ENCODE assay signal across 9 cellular contexts in the genomic region with DNA sequence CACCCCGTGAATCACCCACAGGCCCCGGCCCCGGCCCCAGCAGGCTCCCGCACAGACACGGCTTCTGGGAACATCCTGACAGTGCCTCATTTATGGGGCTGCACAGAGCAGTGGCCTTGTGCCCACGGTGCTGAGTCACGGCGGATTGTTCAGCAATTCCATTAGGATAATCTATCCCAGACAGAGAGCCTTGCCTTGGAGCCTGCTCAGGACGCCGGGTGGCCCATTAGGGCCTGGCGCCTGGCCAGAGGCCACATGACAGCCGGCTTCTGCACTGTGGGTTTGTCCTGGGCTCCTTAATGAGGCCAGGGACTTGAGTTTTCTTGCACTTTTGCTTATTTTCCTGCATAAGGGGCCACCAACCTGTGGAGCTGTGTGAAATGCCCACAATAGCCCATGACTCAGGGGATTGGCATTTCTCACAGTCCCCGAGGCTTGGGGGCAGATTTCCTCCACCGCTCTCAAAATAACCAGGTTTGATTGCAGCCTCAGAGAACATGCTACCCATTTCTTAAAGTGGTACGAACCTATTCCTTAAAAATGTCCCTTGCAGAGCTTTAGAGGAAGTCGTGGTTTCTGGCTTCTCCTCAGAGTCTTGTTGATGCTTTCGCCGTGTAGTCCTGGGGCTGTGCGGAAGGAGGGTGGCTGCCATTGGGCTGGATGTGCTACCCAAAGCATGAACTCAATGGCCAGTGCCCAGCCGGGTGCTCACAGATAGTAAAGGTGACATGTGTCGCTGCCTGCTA. TPM values are rescaled to one million over a fixed set of nuclear protein-coding genes. Genes with fewer than 3 reads are reported as not detected.
A peak's percentile ranks its signal among the peaks of the same experiment; 100 is the strongest.
DNase-seq lines count a peak whose midpoint lies in the region; ATAC-seq and TF ChIP-seq lines count a peak whose summit lies in the region.
"Had no signal": no experiment of that assay in that cellular context is flagged by ENCODE, and none has a peak within 500 bp of the region (broad histone marks: within the 10 kb centered on the region; RNA-seq: fewer than 3 reads in every experiment).

No MANE protein-coding gene starts in this region.

- no peaks in the 10 kb centered on the region for H3K36me3 ChIP-seq in brain microvascular endothelial cell (replicated peaks)

- TF ChIP-seq CTCF in brain microvascular endothelial cell (IDR thresholded peaks at IDR 0.05; ENCODE audit: low read depth, low read length, missing control alignments) = no peak

- H3K4me3 Mint-ChIP-seq in activated CD4-positive, alpha-beta T cell treated with anti-CD3 and anti-CD28 coated beads, Interleukin-2, amount 10 ng/mL, durations not matched to agents 7 days and 5 days = no peak overlapping the region
- H3K4me3 Mint-ChIP-seq: activated B cell treated with CpG ODN at 0.5 μM for 24 hours had no signal

- H3K27ac ChIP-seq in brain microvascular endothelial cell = peak overlapping the region; percentile 71

- H3K4me3 ChIP-seq in brain microvascular endothelial cell (ENCODE audit: low read depth, low read length) = peak overlapping the region; percentile 35
- H3K4me3 ChIP-seq in skeletal muscle cell (ENCODE audit: low read depth, low read length) = peak overlapping the region; percentile 24

- POLR2A ChIA-PET in activated CD4-positive, alpha-beta T cell treated with anti-CD3 and anti-CD28 coated beads, Interleukin-2, amount 10 ng/mL, durations not matched to agents 7 days and 5 days (lab: Charles Lee) = no interaction called here

- H3K4me1 Mint-ChIP-seq in activated CD4-positive, alpha-beta T cell treated with anti-CD3 and anti-CD28 coated beads, Interleukin-2, amount 10 ng/mL, durations not matched to agents 7 days and 5 days = no peaks in the 10 kb centered on the region
- H3K4me1 Mint-ChIP-seq: activated B cell treated with CpG ODN at 0.5 μM for 24 hours had no signal

- no peaks in the 10 kb centered on the region for H3K27me3 ChIP-seq in brain microvascular endothelial cell (replicated peaks)

- in situ Hi-C loops in brain microvascular endothelial cell (cut with HindIII; ENCODE audit: low pct_ligation_motif_present, low sequenced_read_pairs) = loop anchor here (25.0 kb wide), 1 partner anchor 88 kb away; no protein-coding TSS in a partner anchor

- CTCF ChIA-PET in activated CD4-positive, alpha-beta T cell treated with anti-CD3 and anti-CD28 coated beads, Interleukin-2, amount 10 ng/mL, durations not matched to agents 7 days and 5 days (lab: Charles Lee) = no interaction called here

- no peaks in the 10 kb centered on the region for H3K9me3 Mint-ChIP-seq in activated CD4-positive, alpha-beta T cell treated with anti-CD3 and anti-CD28 coated beads, Interleukin-2, amount 10 ng/mL, durations not matched to agents 7 days and 5 days
- H3K9me3 Mint-ChIP-seq: activated B cell treated with CpG ODN at 0.5 μM for 24 hours had no signal

- H3K27me3 Mint-ChIP-seq in activated CD4-positive, alpha-beta T cell treated with anti-CD3 and anti-CD28 coated beads, Interleukin-2, amount 10 ng/mL, durations not matched to agents 7 days and 5 days = no peaks in the 10 kb centered on the region

- no peaks in the 10 kb centered on the region for H3K36me3 Mint-ChIP-seq in activated CD4-positive, alpha-beta T cell treated with anti-CD3 and anti-CD28 coated beads, Interleukin-2, amount 10 ng/mL, durations not matched to agents 7 days and 5 days (ENCODE audit: low read depth)

- ATAC-seq in HG03097 (IDR thresholded peaks at IDR 0.05; ENCODE audit: low FRiP score, unreplicated experiment) (no peak), GM21367 (IDR thresholded peaks at IDR 0.05; ENCODE audit: unreplicated experiment) (no peak)

- DNase-seq in GM04504 (ENCODE audit: low read depth) (peak; percentile 96), NCI-H2227 treated with DMSO at 0.1 percent for 48 hours (lab: John Stamatoyannopoulos, UW) (peak; percentile 73), brain microvascular endothelial cell (peak; percentile 85), iPS-NIHi11 (ENCODE audit: low spot score) (peak; percentile 63), skeletal muscle cell (ENCODE audit: low read depth) (peak; percentile 93)
- DNase-seq in activated CD4-positive, alpha-beta T cell treated with anti-CD3 and anti-CD28 coated beads, Interleukin-2, amount 10 ng/mL, durations not matched to agents 7 days and 5 days = no peak
- DNase-seq: activated B cell treated with CpG ODN at 0.5 μM for 24 hours had no signal

- H3K27ac Mint-ChIP-seq in activated CD4-positive, alpha-beta T cell treated with anti-CD3 and anti-CD28 coated beads, Interleukin-2, amount 10 ng/mL, durations not matched to agents 7 days and 5 days = no peak overlapping the region
- H3K27ac Mint-ChIP-seq: activated B cell treated with CpG ODN at 0.5 μM for 24 hours had no signal

RNA-seq across cellular contexts. Expression of a gene that starts 19.0 kb away (rescaled TPM):
- under 1 TPM; 0.08 to 0.12 TPM for total RNA-seq in activated CD4-positive, alpha-beta T cell treated with anti-CD3 and anti-CD28 coated beads, Interleukin-2, amount 10 ng/mL, durations not matched to agents 7 days and 5 days
